Comparison of ENCODE assay signal across 19 cellular contexts in the genomic region with DNA sequence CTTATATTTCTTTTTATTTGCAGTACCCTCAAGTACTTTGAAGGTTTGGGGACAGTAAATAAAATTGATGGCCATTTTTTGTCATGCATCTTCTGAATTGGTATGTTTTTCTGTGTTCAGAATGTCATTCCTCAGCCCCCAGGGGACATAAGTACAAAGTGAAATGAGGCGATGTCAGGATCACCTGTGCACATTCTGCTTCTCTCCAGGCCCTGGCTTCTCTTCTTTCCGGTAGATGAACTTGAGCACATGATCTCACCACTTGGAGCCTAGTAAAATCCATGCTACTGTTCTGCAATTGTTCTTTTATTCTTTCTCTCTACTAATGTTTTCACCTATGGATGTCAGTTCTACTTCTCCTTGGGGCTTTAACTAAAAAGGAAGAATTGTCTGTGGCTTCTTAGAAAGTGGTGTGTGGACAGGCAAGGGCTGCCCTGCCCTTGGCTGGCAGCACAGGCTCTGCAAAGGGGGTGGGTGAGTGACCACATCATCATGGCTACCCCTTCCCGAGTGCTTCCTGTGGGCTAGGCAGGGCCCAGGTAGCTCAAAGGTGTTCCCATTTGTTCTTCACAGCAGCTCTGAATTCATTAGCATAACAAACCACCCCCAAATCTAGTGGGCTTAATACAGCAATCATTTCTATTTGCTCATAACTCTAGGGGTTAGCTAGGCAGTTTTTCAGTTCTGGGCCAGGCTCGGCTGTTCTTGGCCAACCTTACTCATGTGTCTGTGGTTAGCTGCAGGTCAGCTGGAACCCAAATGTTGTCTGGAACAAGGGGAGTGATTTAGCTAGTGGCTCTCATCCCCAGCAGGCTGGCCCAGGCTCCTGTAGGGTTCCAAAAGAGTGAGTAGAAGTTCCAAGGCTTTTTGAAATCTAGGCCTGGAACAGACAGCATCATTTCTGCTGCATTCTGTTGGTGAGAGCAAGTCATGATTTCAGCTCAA.
DNase-seq lines count a peak whose midpoint lies in the region; ATAC-seq and TF ChIP-seq lines count a peak whose summit lies in the region.
"Had no signal": no experiment of that assay in that cellular context is flagged by ENCODE, and none has a peak within 500 bp of the region (broad histone marks: within the 10 kb centered on the region; RNA-seq: fewer than 3 reads in every experiment).

No MANE protein-coding gene starts in this region.

- H3K9me3 Mint-ChIP-seq in activated CD8-positive, alpha-beta T cell treated with anti-CD3 and anti-CD28 coated beads for 36 hours, result no peaks in the 10 kb centered on the region
- H3K9me3 Mint-ChIP-seq: CD4-positive, alpha-beta T cell had no signal

- DNase-seq in DMS53 (lab: John Stamatoyannopoulos, UW) (peak; percentile 3), DMS53 treated with DMSO at 0.1 percent for 48 hours (lab: John Stamatoyannopoulos, UW; ENCODE audit: unreplicated experiment) (no peak), LNCaP clone FGC (ENCODE audit: low read depth) (peak; percentile 27), islet precursor cell (peak; percentile 18), sciatic nerve (ENCODE audit: low spot score) (no peak), T-helper 17 cell (no peak)
- no peak for DNase-seq in activated CD8-positive, alpha-beta T cell treated with anti-CD3 and anti-CD28 coated beads for 36 hours
- DNase-seq: ACHN; CD4-positive, alpha-beta T cell; COR-L47; NCI-H1694; NCI-H2081 treated with DMSO at 0.1 percent for 48 hours; NCI-H2227 treated with DMSO at 0.1 percent for 48 hours; NCI-H526; OCI-M1 had no signal

- POLR2A ChIA-PET in activated CD8-positive, alpha-beta T cell treated with anti-CD3 and anti-CD28 coated beads for 36 hours (lab: Charles Lee), result no interaction called here

- H3K4me3 Mint-ChIP-seq in T-helper 17 cell, result no peak overlapping the region
- H3K4me3 Mint-ChIP-seq in activated CD8-positive, alpha-beta T cell treated with anti-CD3 and anti-CD28 coated beads for 36 hours, result no peak overlapping the region
- H3K4me3 Mint-ChIP-seq: CD4-positive, alpha-beta T cell; IgD-negative memory B cell had no signal

- CTCF ChIA-PET in activated CD8-positive, alpha-beta T cell treated with anti-CD3 and anti-CD28 coated beads for 36 hours (lab: Charles Lee), result interaction anchor here (1.4 kb wide), 1 partner anchor 814 kb away, joined by 3 read pairs; no protein-coding TSS in a partner anchor

- H3K9me3 ChIP-seq in T-helper 17 cell (ENCODE audit: control insufficient read depth, low read length, poor library complexity, severe bottlenecking), result no peaks in the 10 kb centered on the region
- H3K9me3 ChIP-seq: BLaER1 had no signal

- intact Hi-C loops in sciatic nerve (cut with DNase I), result no loop called here
- intact Hi-C loops in activated CD8-positive, alpha-beta T cell treated with anti-CD3 and anti-CD28 coated beads for 36 hours (cut with micrococcal nuclease), result no loop called here

- H3K36me3 Mint-ChIP-seq in T-helper 17 cell (ENCODE audit: low read depth), result no peaks in the 10 kb centered on the region
- H3K36me3 Mint-ChIP-seq in activated CD8-positive, alpha-beta T cell treated with anti-CD3 and anti-CD28 coated beads for 36 hours (ENCODE audit: low read depth), result no peaks in the 10 kb centered on the region

- no peak overlapping the region for H3K4me3 ChIP-seq in LNCaP clone FGC (ENCODE audit: low read depth, low read length)
- H3K4me3 ChIP-seq: BLaER1 had no signal

- H3K27ac Mint-ChIP-seq in T-helper 17 cell, result no peak overlapping the region
- no peak overlapping the region for H3K27ac Mint-ChIP-seq in activated CD8-positive, alpha-beta T cell treated with anti-CD3 and anti-CD28 coated beads for 36 hours
- H3K27ac Mint-ChIP-seq: CD4-positive, alpha-beta T cell; IgD-negative memory B cell had no signal

- ATAC-seq in sciatic nerve (peak; percentile 79), GM18858 (IDR thresholded peaks at IDR 0.05; ENCODE audit: unreplicated experiment) (no peak), T-helper 17 cell (no peak)
- ATAC-seq in activated CD8-positive, alpha-beta T cell treated with anti-CD3 and anti-CD28 coated beads for 36 hours, result no peak
- ATAC-seq: HCT116 had no signal

- H3K4me1 Mint-ChIP-seq in T-helper 17 cell, result peaks cover 5% of the 10 kb centered on the region
- no peaks in the 10 kb centered on the region for H3K4me1 Mint-ChIP-seq in activated CD8-positive, alpha-beta T cell treated with anti-CD3 and anti-CD28 coated beads for 36 hours (ENCODE audit: low read depth)

- peaks cover 52% of the 10 kb centered on the region for H3K27me3 Mint-ChIP-seq in T-helper 17 cell
- H3K27me3 Mint-ChIP-seq in activated CD8-positive, alpha-beta T cell treated with anti-CD3 and anti-CD28 coated beads for 36 hours, result peaks cover 12% of the 10 kb centered on the region

- TF ChIP-seq CTCF in LNCaP clone FGC (IDR thresholded peaks at IDR 0.05; ENCODE audit: control insufficient read depth, extremely low read depth, insufficient read depth), result no peak
- no peak for TF ChIP-seq CTCF in activated CD8-positive, alpha-beta T cell treated with anti-CD3 and anti-CD28 coated beads for 36 hours (IDR thresholded peaks at IDR 0.05)

Comparison
In these comparisons a context has a peak if more than half of its experiments do, and no peak if none do; other contexts are left out.
1. DNase-seq: peak in DMS53 (single experiment), LNCaP clone FGC (single experiment) and islet precursor cell (single experiment); none in DMS53 treated with DMSO at 0.1 percent for 48 hours (single experiment), sciatic nerve (single experiment), T-helper 17 cell (0 of 3) and activated CD8-positive, alpha-beta T cell treated with anti-CD3 and anti-CD28 coated beads for 36 hours (single experiment).